Comparison of ENCODE assay signal across 22 cellular contexts in genomic region chr9:70539007-70539406, GRCh38.
"Had no signal": no experiment of that assay in that cellular context is flagged by ENCODE, and none has a peak within 500 bp of the region (broad histone marks: within the 10 kb centered on the region; RNA-seq: fewer than 3 reads in every experiment).

No MANE protein-coding gene starts in this region.

- DNase-seq: activated CD4-positive, alpha-beta T cell treated with anti-CD3 and anti-CD28 coated beads for 36 hours; activated CD4-positive, alpha-beta T cell treated with anti-CD3 and anti-CD28 coated beads, Interleukin-2, amount 50 U/mL, for 48 hours; activated naive CD4-positive, alpha-beta T cell treated with Interleukin-2 at 50 U/mL for 16 hours; activated naive CD8-positive, alpha-beta T cell treated with anti-CD3 and anti-CD28 coated beads, Interleukin-2, amount 10 ng/mL, durations not matched to agents 7 days and 5 days; brain microvascular endothelial cell; cerebellar nuclear complex; effector CD8-positive, alpha-beta T cell; esophagus squamous epithelium; hippocampal formation; islet precursor cell; midbrain; nucleus accumbens; retina; stimulated activated naive CD8-positive, alpha-beta T cell treated with anti-CD3 and anti-CD28 coated beads, Interleukin-15, Interleukin-2, amounts not matched to agents 100 U/mL and 50 U/mL, for 24 hours; substantia nigra; tibial artery; uterus had no signal

- H3K27ac Mint-ChIP-seq: activated CD4-positive, alpha-beta T cell treated with anti-CD3 and anti-CD28 coated beads for 36 hours; activated naive CD8-positive, alpha-beta T cell treated with anti-CD3 and anti-CD28 coated beads, Interleukin-2, amount 10 ng/mL, durations not matched to agents 7 days and 5 days; activated T-helper 2 cell treated with anti-CD3 and anti-CD28 coated beads, Interferon-gamma antibody, Interleukin-2, Interleukin-4, amounts not matched to agents 10 μg/mL and 5 μg/mL and 100 μg/mL, durations not matched to agents 14 hours and 24 hours and 36 hours; dendritic cell treated with granulocyte-macrophage colony-stimulating factor and Interleukin-4, amounts not matched to agents 40 ng/mL and 50 ng/mL, for 4 days; nephron; WTC11 had no signal

- H3K27ac ChIP-seq: brain microvascular endothelial cell, esophagus squamous epithelium, tibial artery, uterus had no signal

- H3K27me3 Mint-ChIP-seq: activated CD4-positive, alpha-beta T cell treated with anti-CD3 and anti-CD28 coated beads for 36 hours had no signal

- H3K4me3 Mint-ChIP-seq: activated CD4-positive, alpha-beta T cell treated with anti-CD3 and anti-CD28 coated beads for 36 hours; activated naive CD8-positive, alpha-beta T cell treated with anti-CD3 and anti-CD28 coated beads, Interleukin-2, amount 10 ng/mL, durations not matched to agents 7 days and 5 days; dendritic cell treated with granulocyte-macrophage colony-stimulating factor and Interleukin-4, amounts not matched to agents 40 ng/mL and 50 ng/mL, for 4 days; nephron; WTC11 had no signal

- H3K27me3 ChIP-seq: brain microvascular endothelial cell, esophagus squamous epithelium, tibial artery, uterus had no signal

- H3K36me3 Mint-ChIP-seq: activated naive CD8-positive, alpha-beta T cell treated with anti-CD3 and anti-CD28 coated beads, Interleukin-2, amount 10 ng/mL, durations not matched to agents 7 days and 5 days; WTC11 had no signal

- H3K9me3 ChIP-seq: esophagus squamous epithelium, tibial artery, uterus had no signal

- H3K36me3 ChIP-seq: brain microvascular endothelial cell, esophagus squamous epithelium, tibial artery, uterus had no signal

- H3K4me1 ChIP-seq: uterus had no signal

- ATAC-seq: activated CD4-positive, alpha-beta T cell treated with anti-CD3 and anti-CD28 coated beads for 36 hours; stimulated activated naive CD8-positive, alpha-beta T cell treated with anti-CD3 and anti-CD28 coated beads, Interleukin-15, Interleukin-2, amounts not matched to agents 100 U/mL and 50 U/mL, for 24 hours; WTC11 had no signal

- H3K9me3 Mint-ChIP-seq: activated T-helper 2 cell treated with anti-CD3 and anti-CD28 coated beads, Interferon-gamma antibody, Interleukin-2, Interleukin-4, amounts not matched to agents 10 μg/mL and 5 μg/mL and 100 μg/mL, durations not matched to agents 14 hours and 24 hours and 36 hours; dendritic cell treated with granulocyte-macrophage colony-stimulating factor and Interleukin-4, amounts not matched to agents 40 ng/mL and 50 ng/mL, for 4 days; nephron had no signal

- H3K4me1 Mint-ChIP-seq: activated CD4-positive, alpha-beta T cell treated with anti-CD3 and anti-CD28 coated beads for 36 hours had no signal

- H3K4me3 ChIP-seq: esophagus squamous epithelium, lung, tibial artery, uterus had no signal
